In genomic region chr7:153640586-153640985, GRCh38 we compare ENCODE assay signal across 38 cellular contexts.
DNase-seq lines count a peak whose midpoint lies in the region; ATAC-seq, FAIRE-seq and TF ChIP-seq lines count a peak whose summit lies in the region.
"Had no signal": no experiment of that assay in that cellular context is flagged by ENCODE, and none has a peak within 500 bp of the region (broad histone marks: within the 10 kb centered on the region; RNA-seq: fewer than 3 reads in every experiment).

No MANE protein-coding gene starts in this region.

- H3K27ac Mint-ChIP-seq in CD4-positive, alpha-beta memory T cell, result no peak overlapping the region
- H3K27ac Mint-ChIP-seq: activated CD4-positive, alpha-beta memory T cell treated with anti-CD3 and anti-CD28 coated beads for 36 hours; activated naive CD4-positive, alpha-beta T cell treated with anti-CD3 and anti-CD28 coated beads, Interleukin-2, amount 50 U/mL, for 72 hours; activated T-helper 17 cell treated with anti-CD3 and anti-CD28 coated beads, Interleukin-2, amount 50 U/mL, for 72 hours; CD8-positive, alpha-beta T cell; naive thymus-derived CD8-positive, alpha-beta T cell had no signal

- peaks cover 3 to 31% (median 17%) of the 10 kb centered on the region in 8 donors for H3K9me3 Mint-ChIP-seq in CD4-positive, alpha-beta memory T cell

- TF ChIP-seq CTCF in GM13977 (IDR thresholded peaks at IDR 0.05; ENCODE audit: extremely low read depth, insufficient read depth, missing control alignments) (no peak), esophagus muscularis mucosa (IDR thresholded peaks at IDR 0.05) (no peak), D721Med (IDR thresholded peaks at IDR 0.05; ENCODE audit: insufficient read depth, missing control alignments) (no peak)

- ATAC-seq in GM21717 (IDR thresholded peaks at IDR 0.05; ENCODE audit: unreplicated experiment) (peak; percentile 66), HG03039 (IDR thresholded peaks at IDR 0.05; ENCODE audit: unreplicated experiment) (peak; percentile 83)
- ATAC-seq: activated naive CD4-positive, alpha-beta T cell treated with anti-CD3 and anti-CD28 coated beads, Interleukin-2, amount 50 U/mL, for 72 hours; activated T-helper 17 cell treated with anti-CD3 and anti-CD28 coated beads, Interleukin-2, amount 50 U/mL, for 72 hours; CD8-positive, alpha-beta T cell; naive thymus-derived CD8-positive, alpha-beta T cell; sciatic nerve had no signal

- FAIRE-seq in D721Med (lab: Jason Lieb, UNC), result no peak
- FAIRE-seq: A204.1, G401.6, keratinocyte, TTC549, urothelium cell line had no signal

- in situ Hi-C loops in GM13977 (cut with MboI; ENCODE audit: low pct_unique_long_range_greater_than_20kb, low sequenced_read_pairs, unreplicated experiment), result no loop called here

- TF ChIP-seq EP300 in esophagus muscularis mucosa (IDR thresholded peaks at IDR 0.05), result no peak

- H3K27me3 Mint-ChIP-seq in CD4-positive, alpha-beta memory T cell, result no peaks in the 10 kb centered on the region
- H3K27me3 Mint-ChIP-seq: activated CD4-positive, alpha-beta memory T cell treated with anti-CD3 and anti-CD28 coated beads for 36 hours; activated T-helper 17 cell treated with anti-CD3 and anti-CD28 coated beads, Interleukin-2, amount 50 U/mL, for 72 hours; naive thymus-derived CD8-positive, alpha-beta T cell had no signal

- POLR2A ChIA-PET in CD4-positive, alpha-beta memory T cell (lab: Charles Lee; ENCODE audit: partially characterized antibody), result no interaction called here

- H3K27ac ChIP-seq in esophagus muscularis mucosa (replicated peaks in 1 of 4), result peak overlapping the region; percentile 41 to 57 (median 50)
- H3K27ac ChIP-seq in CD4-positive, alpha-beta memory T cell (ENCODE audit: low read depth, low read length), result no peak overlapping the region
- H3K27ac ChIP-seq: cardiac muscle cell, coronary artery, prostate gland had no signal

- DNase-seq in GM13977 (ENCODE audit: low spot score) (peak; percentile 11), esophagus muscularis mucosa (ENCODE audit: extremely low spot score) (no peak), activated T-cell treated with anti-CD3 and anti-CD28 coated beads for 4 hours (no peak), kidney tubule cell (ENCODE audit: low spot score) (no peak), D721Med (ENCODE audit: insufficient read length, low spot score) (no peak)
- DNase-seq in CD4-positive, alpha-beta memory T cell, result no peak
- DNase-seq: activated CD4-positive, alpha-beta memory T cell treated with anti-CD3 and anti-CD28 coated beads for 36 hours; activated CD4-positive, CD25-positive, alpha-beta regulatory T cell treated with anti-CD3 and anti-CD28 coated beads, Interleukin-2, amount 50 U/mL, for 72 hours; activated CD8-positive, alpha-beta memory T cell treated with anti-CD3 and anti-CD28 coated beads, Interleukin-2, amount 50 U/mL, for 48 hours; aorta; CD8-positive, alpha-beta T cell; DMS53; effector memory CD4-positive, alpha-beta T cell; glutamatergic neuron; KBM-7; midbrain; naive thymus-derived CD8-positive, alpha-beta T cell; NCI-H2029 treated with DMSO at 0.1 percent for 48 hours; NCI-H2227 treated with DMSO at 0.1 percent for 48 hours; NCI-H69; nucleus accumbens; stimulated activated CD4-positive, alpha-beta T cell treated with anti-CD3 and anti-CD28 coated beads, Interleukin-4, amount 100 ng/mL, for 4 hours; stimulated activated naive CD4-positive, alpha-beta T cell; T-helper 1 cell had no signal

- H3K4me3 ChIP-seq in esophagus muscularis mucosa, result no peak overlapping the region
- no peak overlapping the region for H3K4me3 ChIP-seq in CD4-positive, alpha-beta memory T cell (ENCODE audit: low read length in 2 of 2)
- H3K4me3 ChIP-seq: cardiac muscle cell, coronary artery, HAP-1, prostate gland had no signal

- 68% methylated on average over 2 of the region's 2 CpGs for WGBS in esophagus muscularis mucosa

- H3K9me3 ChIP-seq in esophagus muscularis mucosa, result peaks cover 0 to 8% (median 4%) of the 10 kb centered on the region in 4 donors
- H3K9me3 ChIP-seq in CD4-positive, alpha-beta memory T cell (ENCODE audit: control insufficient read depth in 1 of 2, low read length in 2 of 2), result no peaks in the 10 kb centered on the region
- H3K9me3 ChIP-seq: HAP-1, prostate gland had no signal

- intact Hi-C loops in esophagus muscularis mucosa (cut with DNase I), result no loop called here
- intact Hi-C loops in CD4-positive, alpha-beta memory T cell (cut with micrococcal nuclease), result no loop called here

- CTCF ChIA-PET in CD4-positive, alpha-beta memory T cell (lab: Charles Lee; ENCODE audit: partially characterized antibody), result no interaction called here

- no peak overlapping the region for H3K4me3 Mint-ChIP-seq in CD4-positive, alpha-beta memory T cell
- H3K4me3 Mint-ChIP-seq: activated CD4-positive, alpha-beta memory T cell treated with anti-CD3 and anti-CD28 coated beads for 36 hours; activated T-helper 17 cell treated with anti-CD3 and anti-CD28 coated beads, Interleukin-2, amount 50 U/mL, for 72 hours; CD8-positive, alpha-beta T cell; naive thymus-derived CD8-positive, alpha-beta T cell had no signal

- H3K4me1 ChIP-seq in esophagus muscularis mucosa, result peaks cover 0 to 12% (median 0%) of the 10 kb centered on the region in 4 donors
- H3K4me1 ChIP-seq in CD4-positive, alpha-beta memory T cell (ENCODE audit: insufficient read depth, low read length), result no peaks in the 10 kb centered on the region
- H3K4me1 ChIP-seq: HAP-1, prostate gland had no signal

- no peaks in the 10 kb centered on the region for H3K36me3 Mint-ChIP-seq in CD4-positive, alpha-beta memory T cell
- H3K36me3 Mint-ChIP-seq: activated CD4-positive, alpha-beta memory T cell treated with anti-CD3 and anti-CD28 coated beads for 36 hours; CD8-positive, alpha-beta T cell; naive thymus-derived CD8-positive, alpha-beta T cell had no signal

- H3K36me3 ChIP-seq in esophagus muscularis mucosa, result no peaks in the 10 kb centered on the region
- no peaks in the 10 kb centered on the region for H3K36me3 ChIP-seq in CD4-positive, alpha-beta memory T cell (ENCODE audit: insufficient read depth, low read length)
- H3K36me3 ChIP-seq: cardiac muscle cell, HAP-1, prostate gland had no signal

- no peaks in the 10 kb centered on the region for H3K27me3 ChIP-seq in esophagus muscularis mucosa
- H3K27me3 ChIP-seq in CD4-positive, alpha-beta memory T cell (ENCODE audit: insufficient read depth, low read length), result no peaks in the 10 kb centered on the region
- H3K27me3 ChIP-seq: cardiac muscle cell had no signal

- no peaks in the 10 kb centered on the region for H3K4me1 Mint-ChIP-seq in CD4-positive, alpha-beta memory T cell
- H3K4me1 Mint-ChIP-seq: activated T-helper 17 cell treated with anti-CD3 and anti-CD28 coated beads, Interleukin-2, amount 50 U/mL, for 72 hours; naive thymus-derived CD8-positive, alpha-beta T cell had no signal

- TF ChIP-seq POLR2A in esophagus muscularis mucosa (IDR thresholded peaks at IDR 0.05; ENCODE audit: low read depth), result no peak
